In genomic region chr20:38204936-38205435, GRCh38 we compare ENCODE assay signal across 22 cellular contexts. TPM values are rescaled to one million over a fixed set of nuclear protein-coding genes. Genes with fewer than 3 reads are reported as not detected.
A peak's percentile ranks its signal among the peaks of the same experiment; 100 is the strongest.
DNase-seq lines count a peak whose midpoint lies in the region; ATAC-seq, FAIRE-seq and TF ChIP-seq lines count a peak whose summit lies in the region.
"Had no signal": no experiment of that assay in that cellular context is flagged by ENCODE, and none has a peak within 500 bp of the region (broad histone marks: within the 10 kb centered on the region; RNA-seq: fewer than 3 reads in every experiment).

No MANE protein-coding gene starts in this region.

- H3K79me2 ChIP-seq in hepatocyte, result no peaks in the 10 kb centered on the region

- H2AFZ ChIP-seq in IMR-90 (replicated peaks; ENCODE audit: low read length, poor library complexity) (no peak overlapping the region), hepatocyte (no peak overlapping the region)

- BruUV-seq in IMR-90 (replicated peaks; lab: Mats Ljungman, UMichigan), result no TSS peak

- TF ChIP-seq POLR2A in IMR-90 (IDR thresholded peaks at IDR 0.05; ENCODE audit: low read depth, low read length), result no peak

- H4K20me1 ChIP-seq in IMR-90 (ENCODE audit: insufficient read depth, low read length), result no peaks in the 10 kb centered on the region
- no peaks in the 10 kb centered on the region for H4K20me1 ChIP-seq in hepatocyte (ENCODE audit: insufficient read depth, poor library complexity, severe bottlenecking)

- peak; percentile 24 for FAIRE-seq in RCC 7860 (lab: Jason Lieb, UNC)
- FAIRE-seq: A204.1, GM12892, GM18507, HepG2 had no signal

- H2BK20ac ChIP-seq in IMR-90 (ENCODE audit: low read depth, low read length), result 0 out of 2 replicates have a peak overlapping the region, but pooled peaks have one; percentile 10

- no peaks in the 10 kb centered on the region for H3K36me3 ChIP-seq in IMR-90 (ENCODE audit: control insufficient read depth, insufficient read depth, low read length)
- H3K36me3 ChIP-seq in hepatocyte (replicated peaks; ENCODE audit: insufficient read depth, low read depth), result no peaks in the 10 kb centered on the region
- H3K36me3 ChIP-seq: BE2C had no signal

- H3K27ac ChIP-seq in IMR-90 (ENCODE audit: insufficient read depth, low read length) (peak overlapping the region; percentile 44; the same call in 1 of the 2 replicates), hepatocyte (peak overlapping the region; percentile 11)

- peak overlapping the region in 1 of 2 experiments; percentile 2; a peak in 1 of 4 replicates for H4K8ac ChIP-seq in IMR-90 (ENCODE audit: low read depth in 2 of 2, low read length in 2 of 2)

- 0 out of 2 replicates have a peak overlapping the region, but pooled peaks have one; percentile 29 for H3K4ac ChIP-seq in IMR-90 (ENCODE audit: low read depth, low read length)

- peak overlapping the region; percentile 87 for H3K18ac ChIP-seq in IMR-90 (ENCODE audit: low read depth, low read length)

- TF ChIP-seq RAD21 in IMR-90 (IDR thresholded peaks at IDR 0.05; ENCODE audit: low read length), result no peak

- peak; percentile 50 for ATAC-seq in IMR-90 (ENCODE audit: low read depth)
- ATAC-seq: HCT116, HepG2 had no signal

- POLR2A ChIA-PET in IMR-90 (lab: Charles Lee; ENCODE audit: unreplicated experiment), result no interaction called here

- no peak overlapping the region for H4K91ac ChIP-seq in IMR-90 (ENCODE audit: insufficient read depth, low read depth, low read length)

- CTCF ChIA-PET in IMR-90 (lab: Yijun Ruan, JAX), result interaction anchor here (1.2 kb wide), 1 partner anchor 41 kb away, joined by 3 read pairs; no protein-coding TSS in a partner anchor

- no peak overlapping the region for H2BK120ac ChIP-seq in IMR-90 (ENCODE audit: low read depth, low read length)

- H3K23ac ChIP-seq in IMR-90 (ENCODE audit: low read depth, low read length), result no peak overlapping the region

- H3K9me1 ChIP-seq in IMR-90 (ENCODE audit: insufficient read depth, low read length), result peaks cover 20% of the 10 kb centered on the region

- TF ChIP-seq CTCF in IMR-90 (conservative IDR thresholded peaks at IDR 0.05; ENCODE audit: low read depth, low read length) (no peak), hepatocyte (IDR thresholded peaks at IDR 0.05; ENCODE audit: poor library complexity) (no peak)

- H2AK5ac ChIP-seq in IMR-90 (ENCODE audit: low read depth, low read length), result no peak overlapping the region

- H2BK15ac ChIP-seq in IMR-90 (ENCODE audit: low read depth, low read length), result no peak overlapping the region

- H2BK5ac ChIP-seq in IMR-90 (ENCODE audit: low read depth, low read length, poor library complexity, severe bottlenecking), result peak overlapping the region; percentile 82

- H3K9me3 ChIP-seq in IMR-90 (ENCODE audit: control insufficient read depth, insufficient read depth, low read length) (no peaks in the 10 kb centered on the region), hepatocyte (ENCODE audit: low read depth) (no peaks in the 10 kb centered on the region)
- H3K9me3 ChIP-seq: BE2C had no signal

- H3K27me3 ChIP-seq in IMR-90 (ENCODE audit: control insufficient read depth, insufficient read depth, low read length) (no peaks in the 10 kb centered on the region), hepatocyte (no peaks in the 10 kb centered on the region)
- H3K27me3 ChIP-seq: BE2C had no signal

- no peak overlapping the region for H4K5ac ChIP-seq in IMR-90 (ENCODE audit: low read depth, low read length)

- no peak overlapping the region for H3K4me3 ChIP-seq in IMR-90 (ENCODE audit: insufficient read depth, low read depth, low read length)
- no peak overlapping the region for H3K4me3 ChIP-seq in hepatocyte

- in situ Hi-C loops in IMR-90 (cut with MboI; ENCODE audit: low sequenced_read_pairs), result no loop called here

- H3K4me2 ChIP-seq in IMR-90 (ENCODE audit: low read depth, low read length), result peak overlapping the region; percentile 52; the same call in 1 of the 2 replicates
- H3K4me2 ChIP-seq in hepatocyte, result no peak overlapping the region

- no peak overlapping the region for H3K14ac ChIP-seq in IMR-90 (replicated peaks; ENCODE audit: low read depth, low read length)

- intact Hi-C loops in IMR-90 (cut with micrococcal nuclease) (no loop called here), posterior vena cava (cut with DNase I) (loop anchor here in 1 of 2 donors (5.0 kb wide), 1 partner anchor 1723 kb away; no protein-coding TSS in a partner anchor)

- H3K4me1 ChIP-seq in IMR-90 (ENCODE audit: control insufficient read depth, insufficient read depth, low read length) (peaks cover 12% of the 10 kb centered on the region), hepatocyte (ENCODE audit: insufficient read depth) (peaks cover 4% of the 10 kb centered on the region)
- H3K4me1 ChIP-seq: BE2C had no signal

- DNase-seq in CD1c-positive myeloid dendritic cell (ENCODE audit: extremely low spot score) (peak; percentile 44), IMR-90 (peak; percentile 66), RCC 7860 (ENCODE audit: low spot score) (no peak), hepatocyte (ENCODE audit: low spot score) (no peak), posterior vena cava (ENCODE audit: low spot score) (no peak), NCI-H1694 (lab: John Stamatoyannopoulos, UW) (no peak), COR-L47 (lab: John Stamatoyannopoulos, UW) (no peak)
- DNase-seq: ACHN; BE2C; C1 segment of cervical spinal cord; CD4-positive, alpha-beta T cell; DMS153; DMS79; GDM1; GOT3; H7; HFFc6 had no signal

- H2AK9ac ChIP-seq in IMR-90 (replicated peaks; ENCODE audit: low read depth, low read length, poor library complexity), result no peak overlapping the region

- H3K9me2 ChIP-seq in hepatocyte (replicated peaks; ENCODE audit: insufficient read depth), result no peaks in the 10 kb centered on the region

- H3K56ac ChIP-seq in IMR-90 (ENCODE audit: extremely low read depth, insufficient read depth, low read length), result 0 out of 2 replicates have a peak overlapping the region, but pooled peaks have one; percentile 5

- no CpG with 5 or more reads among the region's 4 CpGs for WGBS in IMR-90 (ENCODE audit: extremely low coverage in 2 of 2, insufficient read length in 1 of 2), 2 experiments
- WGBS in hepatocyte (ENCODE audit: low lambda C conversion rate, missing lambda C conversion rate), result 63% methylated on average over 4 of the region's 4 CpGs

- dilution Hi-C loops in IMR-90 (cut with HindIII; ENCODE audit: low sequenced_read_pairs, unreplicated experiment), result no loop called here

- H3K79me1 ChIP-seq in IMR-90 (ENCODE audit: low read depth in 1 of 2, low read length in 2 of 2), result no peaks in the 10 kb centered on the region

- no peak overlapping the region for H3K9ac ChIP-seq in IMR-90 (ENCODE audit: low read depth, low read length)

TF ChIP-seq in IMR-90, 13 proteins besides CTCF, POLR2A, EP300 and RAD21:
- TF ChIP-seq CEBPB (IDR thresholded peaks at IDR 0.05; ENCODE audit: low read depth, low read length), result no peak
- TF ChIP-seq SMC3 (IDR thresholded peaks at IDR 0.05; ENCODE audit: low read depth, low read length), result no peak
- TF ChIP-seq ELK1 (IDR thresholded peaks at IDR 0.05; ENCODE audit: borderline replicate concordance, low read depth, low read length), result no peak
- TF ChIP-seq CHD1 (IDR thresholded peaks at IDR 0.05; ENCODE audit: low read depth, low read length), result no peak
- no peak for TF ChIP-seq MAFK (IDR thresholded peaks at IDR 0.05; ENCODE audit: low read depth, low read length)
- TF ChIP-seq USF2 (IDR thresholded peaks at IDR 0.05; ENCODE audit: low read depth, low read length), result no peak
- no peak for TF ChIP-seq NFE2L2 (IDR thresholded peaks at IDR 0.05; ENCODE audit: low read depth, low read length)
- TF ChIP-seq RFX5 (IDR thresholded peaks at IDR 0.05; ENCODE audit: low read depth, low read length), result no peak
- TF ChIP-seq MXI1 (IDR thresholded peaks at IDR 0.05; ENCODE audit: borderline replicate concordance, low read depth, low read length), result no peak
- TF ChIP-seq RCOR1 (IDR thresholded peaks at IDR 0.05; ENCODE audit: insufficient replicate concordance, low read length), result no peak
- no peak for TF ChIP-seq BHLHE40 (IDR thresholded peaks at IDR 0.05; ENCODE audit: low read depth, low read length)
TF ChIP-seq in IMR-90: peak in this region for 0.

RNA-seq across cellular contexts. Expression of gene TGM2, which starts 39.9 kb away (rescaled TPM):
- total RNA-seq in IMR-90 (2012; rRNA removed) (237 and 268 TPM in 2 replicates), hepatocyte (120 and 133 TPM in 2 replicates), posterior vena cava (100 to 1,000 TPM; 442 to 500 TPM)
- polyA plus RNA-seq in IMR-90 (2012; rRNA removed) (239 and 292 TPM in 2 replicates), hepatocyte (85.8 and 88.5 TPM in 2 replicates)
- 370 and 502 TPM in 2 replicates for polyA plus RNA-seq in IMR-90 (2012; cell fraction: cytosol; rRNA removed)
- 218 and 328 TPM in 2 replicates for polyA plus RNA-seq in IMR-90 (2012; cell fraction: nucleus; rRNA removed; ENCODE audit: low replicate concordance)

RNA-seq across cellular contexts. Expression of gene KIAA1755, which starts 55.5 kb away (rescaled TPM):
- total RNA-seq in IMR-90 (2012; rRNA removed) (2.2 and 2.5 TPM in 2 replicates), hepatocyte (2.0 and 3.4 TPM in 2 replicates), posterior vena cava (10 to 100 TPM; 12.9 to 18.6 TPM)
- polyA plus RNA-seq in IMR-90 (2012; rRNA removed) (4.7 and 5.1 TPM in 2 replicates), hepatocyte (1.3 and 1.6 TPM in 2 replicates)
- polyA plus RNA-seq in IMR-90 (2012; cell fraction: cytosol; rRNA removed), result 1.7 and 2.4 TPM in 2 replicates
- 18.1 and 26.1 TPM in 2 replicates for polyA plus RNA-seq in IMR-90 (2012; cell fraction: nucleus; rRNA removed; ENCODE audit: low replicate concordance)
- total RNA-seq: CD4-positive, alpha-beta T cell had no signal
- polyA plus RNA-seq: HepG2 had no signal

Comparison
In these comparisons a context has a peak if more than half of its experiments do, and no peak if none do; other contexts are left out.
1. DNase-seq: peak in CD1c-positive myeloid dendritic cell (single experiment) and IMR-90 (single experiment); none in RCC 7860 (single experiment), hepatocyte (single experiment), posterior vena cava (single experiment), NCI-H1694 (single experiment) and COR-L47 (single experiment).